ENCODE assay signal across 1 cellular context in the genomic region with DNA sequence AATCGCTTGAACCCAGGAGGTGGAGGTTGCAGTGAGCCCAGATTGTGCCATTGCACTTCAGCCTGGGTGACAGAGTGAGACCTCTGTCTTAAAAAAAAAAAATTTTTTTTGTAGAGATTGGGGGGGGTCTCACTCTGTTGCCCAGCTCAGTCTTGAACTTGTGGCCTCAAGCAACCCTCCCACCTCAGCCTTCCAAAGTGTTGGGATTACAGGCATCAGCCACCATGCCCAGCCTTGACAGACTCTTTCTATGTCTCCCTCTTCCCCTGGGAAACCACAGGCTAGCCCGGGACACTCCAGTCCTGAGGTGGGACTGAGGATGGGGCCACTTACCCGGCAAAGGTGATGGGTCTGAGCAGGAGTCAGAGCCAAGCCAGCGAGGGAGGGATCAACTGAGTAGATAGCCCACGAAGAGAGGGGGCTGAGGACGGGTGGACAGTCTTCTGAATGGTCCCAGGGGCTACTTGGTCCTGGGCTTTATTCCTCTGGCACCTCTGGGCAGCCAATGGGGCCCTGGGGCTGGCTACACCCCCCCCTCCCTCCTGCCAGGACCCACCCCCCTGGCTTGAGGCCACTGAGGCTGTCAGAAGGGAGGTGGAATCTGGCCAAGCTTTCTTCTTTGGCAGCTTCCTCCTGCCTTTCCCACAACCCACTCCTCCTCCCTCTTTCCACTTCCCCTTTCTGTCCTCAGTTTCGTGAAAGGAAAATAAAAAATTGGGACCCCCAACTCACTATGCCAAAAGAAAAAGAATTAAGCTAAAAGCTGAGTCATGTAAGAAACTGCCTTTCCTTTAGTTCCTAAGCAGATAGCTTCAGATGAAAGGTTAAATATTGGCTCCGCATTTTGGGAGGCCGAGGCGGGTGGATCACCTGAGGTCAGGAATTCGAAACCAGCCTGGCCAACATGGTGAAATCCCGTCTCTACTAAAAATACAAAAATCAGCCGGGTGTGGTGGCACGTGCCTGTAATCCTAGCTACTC.
A peak's percentile ranks its signal among the peaks of the same experiment; 100 is the strongest.
TF ChIP-seq lines count a peak whose summit lies in the region.

A gene with protein sequence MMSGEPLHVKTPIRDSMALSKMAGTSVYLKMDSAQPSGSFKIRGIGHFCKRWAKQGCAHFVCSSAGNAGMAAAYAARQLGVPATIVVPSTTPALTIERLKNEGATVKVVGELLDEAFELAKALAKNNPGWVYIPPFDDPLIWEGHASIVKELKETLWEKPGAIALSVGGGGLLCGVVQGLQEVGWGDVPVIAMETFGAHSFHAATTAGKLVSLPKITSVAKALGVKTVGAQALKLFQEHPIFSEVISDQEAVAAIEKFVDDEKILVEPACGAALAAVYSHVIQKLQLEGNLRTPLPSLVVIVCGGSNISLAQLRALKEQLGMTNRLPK (minus strand): TSS at position 453 of the 981 bp plus-strand sequence. CDS start 4,179 bp downstream, outside the sequence.

TF ChIP-seq in K562, 482 proteins besides CTCF, POLR2A, EP300 and RAD21 (continued from another document and continues in another):
- TF ChIP-seq MAFG (tag; conservative IDR thresholded peaks at IDR 0.05) (peak; percentile 84), ARID1B (IDR thresholded peaks at IDR 0.05) (peak; percentile 48; the same call in 1 of the 2 replicates), NCOA4 (IDR thresholded peaks at IDR 0.05; ENCODE audit: partially characterized antibody) (no peak), ZNF121 (CRISPR knock-in tag; conservative IDR thresholded peaks at IDR 0.05) (peak; percentile 92), NR2C2 (CRISPR knock-in tag; IDR thresholded peaks at IDR 0.05) (no peak), NR2C2 (tag; IDR thresholded peaks at IDR 0.05) (0 out of 2 replicates have a peak, but pooled peaks have one; percentile 39), ETS2 (tag; IDR thresholded peaks at IDR 0.05; ENCODE audit: borderline replicate concordance, poor library complexity, severe bottlenecking) (no peak), RBM15 (IDR thresholded peaks at IDR 0.05; ENCODE audit: insufficient read depth, low read length) (no peak), MTA3 (IDR thresholded peaks at IDR 0.05; ENCODE audit: borderline replicate concordance) (0 out of 2 replicates have a peak, but pooled peaks have one; percentile 24), ELF2 (CRISPR knock-in tag; IDR thresholded peaks at IDR 0.05) (no peak), STAT5A (IDR thresholded peaks at IDR 0.05; ENCODE audit: borderline replicate concordance, low read length) (no peak), SPI1 (IDR thresholded peaks at IDR 0.05; ENCODE audit: borderline replicate concordance, low read depth, low read length) (peak; percentile 98), NFIC (IDR thresholded peaks at IDR 0.05) (peak; percentile 75), DPF2 (IDR thresholded peaks at IDR 0.05) (peak; percentile 61), MTA2 (IDR thresholded peaks at IDR 0.05; ENCODE audit: low read depth) (0 out of 2 replicates have a peak, but pooled peaks have one; percentile 11), POLR3G (IDR thresholded peaks at IDR 0.05; ENCODE audit: extremely low read depth, insufficient read length, insufficient replicate concordance) (no peak), ZNF75A (CRISPR knock-in tag; IDR thresholded peaks at IDR 0.05) (peak; percentile 70; the same call in 1 of the 2 replicates), MAFF (IDR thresholded peaks at IDR 0.05; ENCODE audit: low read length) (peak; percentile 41; the same call in 1 of the 2 replicates), NFE2 (IDR thresholded peaks at IDR 0.05; ENCODE audit: low read depth) (peak; percentile 63), NCOR1 (IDR thresholded peaks at IDR 0.05) (no peak), CEBPB (tag; IDR thresholded peaks at IDR 0.05) (no peak), ZNF146 (CRISPR knock-in tag; IDR thresholded peaks at IDR 0.05; ENCODE audit: unreplicated experiment) (no peak), ZNF76 (CRISPR knock-in tag; IDR thresholded peaks at IDR 0.05; ENCODE audit: borderline replicate concordance) (no peak), ATF1 (CRISPR knock-in tag; IDR thresholded peaks at IDR 0.05) (no peak), ATF1 (tag; IDR thresholded peaks at IDR 0.05) (no peak), SMARCE1 (IDR thresholded peaks at IDR 0.05) (peak; percentile 81; the same call in 1 of the 2 replicates), ZNF354B (CRISPR knock-in tag; IDR thresholded peaks at IDR 0.05) (no peak), BHLHE40 (IDR thresholded peaks at IDR 0.05; ENCODE audit: low read length) (peak; percentile 60; the same call in 1 of the 2 replicates), MEF2D (tag; conservative IDR thresholded peaks at IDR 0.05; ENCODE audit: low read depth) (peak; percentile 46; the same call in 1 of the 2 replicates), L3MBTL2 (IDR thresholded peaks at IDR 0.05) (peak; percentile 27; the same call in 1 of the 2 replicates), ETV1 (tag; conservative IDR thresholded peaks at IDR 0.05; ENCODE audit: low read depth) (no peak)
- TF ChIP-seq, protein P1, sequence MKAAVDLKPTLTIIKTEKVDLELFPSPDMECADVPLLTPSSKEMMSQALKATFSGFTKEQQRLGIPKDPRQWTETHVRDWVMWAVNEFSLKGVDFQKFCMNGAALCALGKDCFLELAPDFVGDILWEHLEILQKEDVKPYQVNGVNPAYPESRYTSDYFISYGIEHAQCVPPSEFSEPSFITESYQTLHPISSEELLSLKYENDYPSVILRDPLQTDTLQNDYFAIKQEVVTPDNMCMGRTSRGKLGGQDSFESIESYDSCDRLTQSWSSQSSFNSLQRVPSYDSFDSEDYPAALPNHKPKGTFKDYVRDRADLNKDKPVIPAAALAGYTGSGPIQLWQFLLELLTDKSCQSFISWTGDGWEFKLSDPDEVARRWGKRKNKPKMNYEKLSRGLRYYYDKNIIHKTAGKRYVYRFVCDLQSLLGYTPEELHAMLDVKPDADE (conservative IDR thresholded peaks at IDR 0.05; ENCODE audit: control insufficient read depth, low read depth, low read length): no peak
- TF ChIP-seq, protein P2, sequence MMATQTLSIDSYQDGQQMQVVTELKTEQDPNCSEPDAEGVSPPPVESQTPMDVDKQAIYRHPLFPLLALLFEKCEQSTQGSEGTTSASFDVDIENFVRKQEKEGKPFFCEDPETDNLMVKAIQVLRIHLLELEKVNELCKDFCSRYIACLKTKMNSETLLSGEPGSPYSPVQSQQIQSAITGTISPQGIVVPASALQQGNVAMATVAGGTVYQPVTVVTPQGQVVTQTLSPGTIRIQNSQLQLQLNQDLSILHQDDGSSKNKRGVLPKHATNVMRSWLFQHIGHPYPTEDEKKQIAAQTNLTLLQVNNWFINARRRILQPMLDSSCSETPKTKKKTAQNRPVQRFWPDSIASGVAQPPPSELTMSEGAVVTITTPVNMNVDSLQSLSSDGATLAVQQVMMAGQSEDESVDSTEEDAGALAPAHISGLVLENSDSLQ (IDR thresholded peaks at IDR 0.05): peak; percentile 31; the same call in 1 of the 2 replicates
- TF ChIP-seq, protein P3, sequence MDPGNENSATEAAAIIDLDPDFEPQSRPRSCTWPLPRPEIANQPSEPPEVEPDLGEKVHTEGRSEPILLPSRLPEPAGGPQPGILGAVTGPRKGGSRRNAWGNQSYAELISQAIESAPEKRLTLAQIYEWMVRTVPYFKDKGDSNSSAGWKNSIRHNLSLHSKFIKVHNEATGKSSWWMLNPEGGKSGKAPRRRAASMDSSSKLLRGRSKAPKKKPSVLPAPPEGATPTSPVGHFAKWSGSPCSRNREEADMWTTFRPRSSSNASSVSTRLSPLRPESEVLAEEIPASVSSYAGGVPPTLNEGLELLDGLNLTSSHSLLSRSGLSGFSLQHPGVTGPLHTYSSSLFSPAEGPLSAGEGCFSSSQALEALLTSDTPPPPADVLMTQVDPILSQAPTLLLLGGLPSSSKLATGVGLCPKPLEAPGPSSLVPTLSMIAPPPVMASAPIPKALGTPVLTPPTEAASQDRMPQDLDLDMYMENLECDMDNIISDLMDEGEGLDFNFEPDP (CRISPR knock-in tag; IDR thresholded peaks at IDR 0.05): no peak
- TF ChIP-seq, protein P4, sequence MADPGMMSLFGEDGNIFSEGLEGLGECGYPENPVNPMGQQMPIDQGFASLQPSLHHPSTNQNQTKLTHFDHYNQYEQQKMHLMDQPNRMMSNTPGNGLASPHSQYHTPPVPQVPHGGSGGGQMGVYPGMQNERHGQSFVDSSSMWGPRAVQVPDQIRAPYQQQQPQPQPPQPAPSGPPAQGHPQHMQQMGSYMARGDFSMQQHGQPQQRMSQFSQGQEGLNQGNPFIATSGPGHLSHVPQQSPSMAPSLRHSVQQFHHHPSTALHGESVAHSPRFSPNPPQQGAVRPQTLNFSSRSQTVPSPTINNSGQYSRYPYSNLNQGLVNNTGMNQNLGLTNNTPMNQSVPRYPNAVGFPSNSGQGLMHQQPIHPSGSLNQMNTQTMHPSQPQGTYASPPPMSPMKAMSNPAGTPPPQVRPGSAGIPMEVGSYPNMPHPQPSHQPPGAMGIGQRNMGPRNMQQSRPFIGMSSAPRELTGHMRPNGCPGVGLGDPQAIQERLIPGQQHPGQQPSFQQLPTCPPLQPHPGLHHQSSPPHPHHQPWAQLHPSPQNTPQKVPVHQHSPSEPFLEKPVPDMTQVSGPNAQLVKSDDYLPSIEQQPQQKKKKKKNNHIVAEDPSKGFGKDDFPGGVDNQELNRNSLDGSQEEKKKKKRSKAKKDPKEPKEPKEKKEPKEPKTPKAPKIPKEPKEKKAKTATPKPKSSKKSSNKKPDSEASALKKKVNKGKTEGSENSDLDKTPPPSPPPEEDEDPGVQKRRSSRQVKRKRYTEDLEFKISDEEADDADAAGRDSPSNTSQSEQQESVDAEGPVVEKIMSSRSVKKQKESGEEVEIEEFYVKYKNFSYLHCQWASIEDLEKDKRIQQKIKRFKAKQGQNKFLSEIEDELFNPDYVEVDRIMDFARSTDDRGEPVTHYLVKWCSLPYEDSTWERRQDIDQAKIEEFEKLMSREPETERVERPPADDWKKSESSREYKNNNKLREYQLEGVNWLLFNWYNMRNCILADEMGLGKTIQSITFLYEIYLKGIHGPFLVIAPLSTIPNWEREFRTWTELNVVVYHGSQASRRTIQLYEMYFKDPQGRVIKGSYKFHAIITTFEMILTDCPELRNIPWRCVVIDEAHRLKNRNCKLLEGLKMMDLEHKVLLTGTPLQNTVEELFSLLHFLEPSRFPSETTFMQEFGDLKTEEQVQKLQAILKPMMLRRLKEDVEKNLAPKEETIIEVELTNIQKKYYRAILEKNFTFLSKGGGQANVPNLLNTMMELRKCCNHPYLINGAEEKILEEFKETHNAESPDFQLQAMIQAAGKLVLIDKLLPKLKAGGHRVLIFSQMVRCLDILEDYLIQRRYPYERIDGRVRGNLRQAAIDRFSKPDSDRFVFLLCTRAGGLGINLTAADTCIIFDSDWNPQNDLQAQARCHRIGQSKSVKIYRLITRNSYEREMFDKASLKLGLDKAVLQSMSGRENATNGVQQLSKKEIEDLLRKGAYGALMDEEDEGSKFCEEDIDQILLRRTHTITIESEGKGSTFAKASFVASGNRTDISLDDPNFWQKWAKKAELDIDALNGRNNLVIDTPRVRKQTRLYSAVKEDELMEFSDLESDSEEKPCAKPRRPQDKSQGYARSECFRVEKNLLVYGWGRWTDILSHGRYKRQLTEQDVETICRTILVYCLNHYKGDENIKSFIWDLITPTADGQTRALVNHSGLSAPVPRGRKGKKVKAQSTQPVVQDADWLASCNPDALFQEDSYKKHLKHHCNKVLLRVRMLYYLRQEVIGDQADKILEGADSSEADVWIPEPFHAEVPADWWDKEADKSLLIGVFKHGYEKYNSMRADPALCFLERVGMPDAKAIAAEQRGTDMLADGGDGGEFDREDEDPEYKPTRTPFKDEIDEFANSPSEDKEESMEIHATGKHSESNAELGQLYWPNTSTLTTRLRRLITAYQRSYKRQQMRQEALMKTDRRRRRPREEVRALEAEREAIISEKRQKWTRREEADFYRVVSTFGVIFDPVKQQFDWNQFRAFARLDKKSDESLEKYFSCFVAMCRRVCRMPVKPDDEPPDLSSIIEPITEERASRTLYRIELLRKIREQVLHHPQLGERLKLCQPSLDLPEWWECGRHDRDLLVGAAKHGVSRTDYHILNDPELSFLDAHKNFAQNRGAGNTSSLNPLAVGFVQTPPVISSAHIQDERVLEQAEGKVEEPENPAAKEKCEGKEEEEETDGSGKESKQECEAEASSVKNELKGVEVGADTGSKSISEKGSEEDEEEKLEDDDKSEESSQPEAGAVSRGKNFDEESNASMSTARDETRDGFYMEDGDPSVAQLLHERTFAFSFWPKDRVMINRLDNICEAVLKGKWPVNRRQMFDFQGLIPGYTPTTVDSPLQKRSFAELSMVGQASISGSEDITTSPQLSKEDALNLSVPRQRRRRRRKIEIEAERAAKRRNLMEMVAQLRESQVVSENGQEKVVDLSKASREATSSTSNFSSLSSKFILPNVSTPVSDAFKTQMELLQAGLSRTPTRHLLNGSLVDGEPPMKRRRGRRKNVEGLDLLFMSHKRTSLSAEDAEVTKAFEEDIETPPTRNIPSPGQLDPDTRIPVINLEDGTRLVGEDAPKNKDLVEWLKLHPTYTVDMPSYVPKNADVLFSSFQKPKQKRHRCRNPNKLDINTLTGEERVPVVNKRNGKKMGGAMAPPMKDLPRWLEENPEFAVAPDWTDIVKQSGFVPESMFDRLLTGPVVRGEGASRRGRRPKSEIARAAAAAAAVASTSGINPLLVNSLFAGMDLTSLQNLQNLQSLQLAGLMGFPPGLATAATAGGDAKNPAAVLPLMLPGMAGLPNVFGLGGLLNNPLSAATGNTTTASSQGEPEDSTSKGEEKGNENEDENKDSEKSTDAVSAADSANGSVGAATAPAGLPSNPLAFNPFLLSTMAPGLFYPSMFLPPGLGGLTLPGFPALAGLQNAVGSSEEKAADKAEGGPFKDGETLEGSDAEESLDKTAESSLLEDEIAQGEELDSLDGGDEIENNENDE (IDR thresholded peaks at IDR 0.05; ENCODE audit: low read depth, low read length): no peak
- TF ChIP-seq, protein P5, sequence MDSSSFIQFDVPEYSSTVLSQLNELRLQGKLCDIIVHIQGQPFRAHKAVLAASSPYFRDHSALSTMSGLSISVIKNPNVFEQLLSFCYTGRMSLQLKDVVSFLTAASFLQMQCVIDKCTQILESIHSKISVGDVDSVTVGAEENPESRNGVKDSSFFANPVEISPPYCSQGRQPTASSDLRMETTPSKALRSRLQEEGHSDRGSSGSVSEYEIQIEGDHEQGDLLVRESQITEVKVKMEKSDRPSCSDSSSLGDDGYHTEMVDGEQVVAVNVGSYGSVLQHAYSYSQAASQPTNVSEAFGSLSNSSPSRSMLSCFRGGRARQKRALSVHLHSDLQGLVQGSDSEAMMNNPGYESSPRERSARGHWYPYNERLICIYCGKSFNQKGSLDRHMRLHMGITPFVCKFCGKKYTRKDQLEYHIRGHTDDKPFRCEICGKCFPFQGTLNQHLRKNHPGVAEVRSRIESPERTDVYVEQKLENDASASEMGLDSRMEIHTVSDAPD (CRISPR knock-in tag; IDR thresholded peaks at IDR 0.05): no peak
- TF ChIP-seq, protein P6, sequence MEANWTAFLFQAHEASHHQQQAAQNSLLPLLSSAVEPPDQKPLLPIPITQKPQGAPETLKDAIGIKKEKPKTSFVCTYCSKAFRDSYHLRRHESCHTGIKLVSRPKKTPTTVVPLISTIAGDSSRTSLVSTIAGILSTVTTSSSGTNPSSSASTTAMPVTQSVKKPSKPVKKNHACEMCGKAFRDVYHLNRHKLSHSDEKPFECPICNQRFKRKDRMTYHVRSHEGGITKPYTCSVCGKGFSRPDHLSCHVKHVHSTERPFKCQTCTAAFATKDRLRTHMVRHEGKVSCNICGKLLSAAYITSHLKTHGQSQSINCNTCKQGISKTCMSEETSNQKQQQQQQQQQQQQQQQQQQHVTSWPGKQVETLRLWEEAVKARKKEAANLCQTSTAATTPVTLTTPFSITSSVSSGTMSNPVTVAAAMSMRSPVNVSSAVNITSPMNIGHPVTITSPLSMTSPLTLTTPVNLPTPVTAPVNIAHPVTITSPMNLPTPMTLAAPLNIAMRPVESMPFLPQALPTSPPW (CRISPR knock-in tag; IDR thresholded peaks at IDR 0.05): peak; percentile 88
- TF ChIP-seq, protein P7, sequence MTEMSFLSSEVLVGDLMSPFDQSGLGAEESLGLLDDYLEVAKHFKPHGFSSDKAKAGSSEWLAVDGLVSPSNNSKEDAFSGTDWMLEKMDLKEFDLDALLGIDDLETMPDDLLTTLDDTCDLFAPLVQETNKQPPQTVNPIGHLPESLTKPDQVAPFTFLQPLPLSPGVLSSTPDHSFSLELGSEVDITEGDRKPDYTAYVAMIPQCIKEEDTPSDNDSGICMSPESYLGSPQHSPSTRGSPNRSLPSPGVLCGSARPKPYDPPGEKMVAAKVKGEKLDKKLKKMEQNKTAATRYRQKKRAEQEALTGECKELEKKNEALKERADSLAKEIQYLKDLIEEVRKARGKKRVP (CRISPR knock-in tag; IDR thresholded peaks at IDR 0.05): no peak
